In genomic region chr7:91137447-91137846, GRCh38 we compare ENCODE assay signal across 27 cellular contexts.
A peak's percentile ranks its signal among the peaks of the same experiment; 100 is the strongest.
DNase-seq lines count a peak whose midpoint lies in the region; ATAC-seq and TF ChIP-seq lines count a peak whose summit lies in the region.
"Had no signal": no experiment of that assay in that cellular context is flagged by ENCODE, and none has a peak within 500 bp of the region (broad histone marks: within the 10 kb centered on the region; RNA-seq: fewer than 3 reads in every experiment).

No MANE protein-coding gene starts in this region.

- TF ChIP-seq CTCF in nephron (IDR thresholded peaks at IDR 0.05; ENCODE audit: unreplicated experiment in 3 of 3), result no peak

- H3K4me3 Mint-ChIP-seq in nephron, result no peak overlapping the region
- H3K4me3 Mint-ChIP-seq: activated CD4-positive, alpha-beta T cell treated with anti-CD3 and anti-CD28 coated beads for 36 hours; natural killer cell treated with Interleukin-12 subunit alpha and Interleukin-12 subunit beta and Interleukin-15 and Interleukin-18, amount 100 ng/mL, for 72 hours; T-helper 1 cell treated with Interleukin-12 subunit alpha and Interleukin-12 subunit beta and Interleukin-4 antibody, amounts not matched to agents 30 μg/mL and 1 μg/mL, for 36 hours had no signal

- H3K27ac Mint-ChIP-seq in nephron, result peak overlapping the region; percentile 78 to 93 (median 92)
- H3K27ac Mint-ChIP-seq: activated CD4-positive, alpha-beta T cell treated with anti-CD3 and anti-CD28 coated beads for 36 hours; natural killer cell treated with Interleukin-12 subunit alpha and Interleukin-12 subunit beta and Interleukin-15 and Interleukin-18, amount 100 ng/mL, for 72 hours; T-helper 1 cell treated with Interleukin-12 subunit alpha and Interleukin-12 subunit beta and Interleukin-4 antibody, amounts not matched to agents 30 μg/mL and 1 μg/mL, for 36 hours had no signal

- H3K4me1 Mint-ChIP-seq in nephron, result peaks cover 29% of the 10 kb centered on the region
- H3K4me1 Mint-ChIP-seq: activated CD4-positive, alpha-beta T cell treated with anti-CD3 and anti-CD28 coated beads for 36 hours had no signal

- no peaks in the 10 kb centered on the region for H3K27me3 Mint-ChIP-seq in nephron (ENCODE audit: low read depth)
- H3K27me3 Mint-ChIP-seq: activated CD4-positive, alpha-beta T cell treated with anti-CD3 and anti-CD28 coated beads for 36 hours; natural killer cell treated with Interleukin-12 subunit alpha and Interleukin-12 subunit beta and Interleukin-15 and Interleukin-18, amount 100 ng/mL, for 72 hours had no signal

- H3K36me3 Mint-ChIP-seq in nephron (ENCODE audit: low read depth), result peaks cover 2% of the 10 kb centered on the region
- H3K36me3 Mint-ChIP-seq: brain had no signal

- H3K9me3 Mint-ChIP-seq in nephron, result no peaks in the 10 kb centered on the region
- H3K9me3 Mint-ChIP-seq: natural killer cell treated with Interleukin-12 subunit alpha and Interleukin-12 subunit beta and Interleukin-15 and Interleukin-18, amount 100 ng/mL, for 72 hours; T-helper 1 cell treated with Interleukin-12 subunit alpha and Interleukin-12 subunit beta and Interleukin-4 antibody, amounts not matched to agents 30 μg/mL and 1 μg/mL, for 36 hours had no signal

- DNase-seq in AG08395 (ENCODE audit: low spot score) (no peak), RKO (ENCODE audit: low spot score) (no peak), DMS 273 (lab: John Stamatoyannopoulos, UW; ENCODE audit: unreplicated experiment) (no peak)
- DNase-seq: activated CD4-positive, alpha-beta T cell treated with anti-CD3 and anti-CD28 coated beads for 36 hours; activated gamma-delta T cell; activated T-cell treated with anti-CD3 and anti-CD28 coated beads, Interleukin-2, amount 50 U/mL, for 1 hour; C1 segment of cervical spinal cord; heart right ventricle; left ventricle myocardium superior; NCI-H1092 treated with DMSO at 0.1 percent for 48 hours; NCI-H2029; NCI-H345; NCI-H748 treated with DMSO at 0.1 percent for 48 hours; right cardiac atrium; spleen; stimulated activated CD4-positive, alpha-beta T cell treated with anti-CD3 and anti-CD28 coated beads, Interleukin-4, amount 100 ng/mL, for 24 hours; stimulated activated naive CD4-positive, alpha-beta T cell treated with Interleukin-2 at 50 U/mL for 16 hours; testis had no signal

- ATAC-seq in GM18508 (IDR thresholded peaks at IDR 0.05; ENCODE audit: insufficient read depth, unreplicated experiment) (peak; percentile 55), GM21619 (IDR thresholded peaks at IDR 0.05; ENCODE audit: unreplicated experiment) (peak; percentile 49), HG03378 (IDR thresholded peaks at IDR 0.05; ENCODE audit: unreplicated experiment) (peak; percentile 52), GM21447 (IDR thresholded peaks at IDR 0.05; ENCODE audit: unreplicated experiment) (no peak)
- ATAC-seq: activated CD4-positive, alpha-beta T cell treated with anti-CD3 and anti-CD28 coated beads for 36 hours; heart right ventricle; HepG2; left ventricle myocardium superior; natural killer cell treated with Interleukin-12 subunit alpha and Interleukin-12 subunit beta and Interleukin-15 and Interleukin-18, amount 100 ng/mL, for 72 hours; right cardiac atrium had no signal
